9 cellular contexts compared by ENCODE assay signal in the genomic region with DNA sequence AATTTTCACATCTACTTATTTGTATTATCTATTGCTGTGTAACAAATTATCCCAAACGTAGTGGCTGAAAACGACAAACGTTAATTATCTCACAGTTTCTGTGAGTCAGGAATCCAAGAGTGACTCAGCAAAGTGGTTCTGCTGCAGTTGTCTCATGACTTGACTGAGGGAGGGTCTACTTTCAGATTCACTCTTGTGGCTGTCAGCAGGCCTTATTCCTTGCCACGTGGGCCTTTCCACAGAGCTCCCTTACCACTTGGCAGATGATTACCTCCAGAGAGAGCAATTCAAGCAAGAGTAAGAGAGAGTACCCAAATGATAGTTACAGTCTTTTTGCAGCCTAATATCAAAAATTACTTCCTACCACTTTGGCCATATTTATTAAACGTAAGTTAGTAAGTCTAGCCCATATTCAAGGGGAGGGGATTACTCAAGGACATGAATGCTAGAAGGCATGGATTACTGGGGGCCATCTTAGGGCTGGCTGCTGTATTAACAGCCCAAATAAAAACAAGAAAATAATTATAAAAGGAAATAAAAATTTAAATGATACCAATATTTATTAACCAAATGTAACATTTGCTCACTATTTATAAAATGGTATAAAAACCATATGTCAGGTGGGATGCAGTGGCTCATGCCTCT. TPM values are rescaled to one million over a fixed set of nuclear protein-coding genes. Genes with fewer than 3 reads are reported as not detected.
DNase-seq lines count a peak whose midpoint lies in the region; ATAC-seq and TF ChIP-seq lines count a peak whose summit lies in the region.
"Had no signal": no experiment of that assay in that cellular context is flagged by ENCODE, and none has a peak within 500 bp of the region (broad histone marks: within the 10 kb centered on the region; RNA-seq: fewer than 3 reads in every experiment).

No MANE protein-coding gene starts in this region.

- DNase-seq in EH (ENCODE audit: low read depth), result peak; percentile 43
- DNase-seq in Jurkat, Clone E6-1 (ENCODE audit: low read depth, low spot score), result peak; percentile 19
- peak; percentile 68 for DNase-seq in astrocyte of the spinal cord (ENCODE audit: low read depth, low spot score)
- peak; percentile 50 for DNase-seq in non-pigmented ciliary epithelial cell (ENCODE audit: low read depth)
- DNase-seq in NCI-H526 (lab: John Stamatoyannopoulos, UW), result no peak
- DNase-seq in activated CD8-positive, alpha-beta memory T cell treated with anti-CD3 and anti-CD28 coated beads, Interleukin-2, amount 50 U/mL, for 48 hours, result no peak

- in situ Hi-C loops in astrocyte of the spinal cord (cut with HindIII; ENCODE audit: low sequenced_read_pairs), result no loop called here

- TF ChIP-seq CTCF in astrocyte of the spinal cord (IDR thresholded peaks at IDR 0.05; ENCODE audit: low read depth, low read length), result no peak

- no peak overlapping the region for H3K4me3 ChIP-seq in Jurkat, Clone E6-1 (ENCODE audit: low read length)
- no peak overlapping the region for H3K4me3 ChIP-seq in astrocyte of the spinal cord (ENCODE audit: low read depth, low read length)
- H3K4me3 ChIP-seq: thyroid gland had no signal

- ATAC-seq in GM21381 (IDR thresholded peaks at IDR 0.05; ENCODE audit: unreplicated experiment) (peak; percentile 89), GM21367 (IDR thresholded peaks at IDR 0.05; ENCODE audit: unreplicated experiment) (no peak)

RNA-seq across cellular contexts. Expression of a gene that starts 48.7 kb away (rescaled TPM):
- polyA plus RNA-seq in Jurkat, Clone E6-1 (2012; ENCODE audit: insufficient read depth, insufficient read length), result 5.4 TPM

RNA-seq across cellular contexts. Expression of a gene that starts 53.9 kb away (rescaled TPM):
- 11.3 TPM for polyA plus RNA-seq in Jurkat, Clone E6-1 (2012; ENCODE audit: insufficient read depth, insufficient read length)

RNA-seq across cellular contexts. Expression of a gene that starts 54.5 kb away (rescaled TPM):
- polyA plus RNA-seq in Jurkat, Clone E6-1 (2012; ENCODE audit: insufficient read depth, insufficient read length), result 142 TPM

Comparison
In these comparisons a context has a peak if more than half of its experiments do, and no peak if none do; other contexts are left out.
1. DNase-seq: peak in EH (single experiment), Jurkat, Clone E6-1 (single experiment), astrocyte of the spinal cord (single experiment) and non-pigmented ciliary epithelial cell (single experiment); none in NCI-H526 (0 of 2) and activated CD8-positive, alpha-beta memory T cell treated with anti-CD3 and anti-CD28 coated beads, Interleukin-2, amount 50 U/mL, for 48 hours (single experiment).